19 cellular contexts compared by ENCODE assay signal in genomic region chrX:2252331-2253065, GRCh38.
DNase-seq lines count a peak whose midpoint lies in the region; ATAC-seq and TF ChIP-seq lines count a peak whose summit lies in the region.
"Had no signal": no experiment of that assay in that cellular context is flagged by ENCODE, and none has a peak within 500 bp of the region (broad histone marks: within the 10 kb centered on the region; RNA-seq: fewer than 3 reads in every experiment).

No MANE protein-coding gene starts in this region.

- H3K27ac ChIP-seq in skin epidermis, result peak overlapping the region in 4 of 21 experiments; percentile 8 to 56 (median 42)
- H3K27ac ChIP-seq: KMS-11 had no signal

- peaks cover 0 to 13% of the 10 kb centered on the region in 2 donors for H3K9me3 Mint-ChIP-seq in activated T-cell treated with anti-CD3 and anti-CD28 coated beads, Interleukin-2, amount 50 U/mL, for 72 hours
- H3K9me3 Mint-ChIP-seq in activated T-cell treated with anti-CD3 and anti-CD28 coated beads, Interleukin-2, amount 50 U/mL, for 24 hours, result peaks cover 34% of the 10 kb centered on the region
- H3K9me3 Mint-ChIP-seq in activated CD4-positive, alpha-beta memory T cell treated with anti-CD3 and anti-CD28 coated beads for 36 hours, result peaks cover 42% of the 10 kb centered on the region

- POLR2A ChIA-PET in activated CD4-positive, alpha-beta memory T cell treated with anti-CD3 and anti-CD28 coated beads for 36 hours (lab: Charles Lee), result no interaction called here

- no peak for ATAC-seq in activated T-cell treated with anti-CD3 and anti-CD28 coated beads, Interleukin-2, amount 50 U/mL, for 72 hours (replicated peaks in 1 of 2)
- ATAC-seq: Right ventricle myocardium inferior had no signal

- H3K4me3 ChIP-seq in LNCaP clone FGC (ENCODE audit: low read depth, low read length), result peak overlapping the region; percentile 30
- peak overlapping the region; percentile 32 for H3K4me3 ChIP-seq in epithelial cell of proximal tubule (ENCODE audit: low read depth, low read length)
- peak overlapping the region in 4 of 7 experiments; percentile 0 to 33 (median 18) for H3K4me3 ChIP-seq in skin epidermis

- H3K36me3 Mint-ChIP-seq in activated T-cell treated with anti-CD3 and anti-CD28 coated beads, Interleukin-2, amount 50 U/mL, for 72 hours (ENCODE audit: insufficient read depth in 2 of 2), result peaks cover 17 to 22% of the 10 kb centered on the region in 2 donors
- peaks cover 53% of the 10 kb centered on the region for H3K36me3 Mint-ChIP-seq in activated T-cell treated with anti-CD3 and anti-CD28 coated beads, Interleukin-2, amount 50 U/mL, for 24 hours (ENCODE audit: low read depth)
- peaks cover 27% of the 10 kb centered on the region for H3K36me3 Mint-ChIP-seq in activated CD4-positive, alpha-beta memory T cell treated with anti-CD3 and anti-CD28 coated beads for 36 hours

- TF ChIP-seq CTCF in LNCaP clone FGC (IDR thresholded peaks at IDR 0.05; ENCODE audit: control insufficient read depth, extremely low read depth, insufficient read depth) (no peak), epithelial cell of proximal tubule (conservative IDR thresholded peaks at IDR 0.05; ENCODE audit: low read depth, low read length) (no peak)

- H3K4me3 Mint-ChIP-seq in activated T-cell treated with anti-CD3 and anti-CD28 coated beads, Interleukin-2, amount 50 U/mL, for 72 hours, result no peak overlapping the region
- no peak overlapping the region for H3K4me3 Mint-ChIP-seq in activated T-cell treated with anti-CD3 and anti-CD28 coated beads, Interleukin-2, amount 50 U/mL, for 24 hours
- H3K4me3 Mint-ChIP-seq in activated CD4-positive, alpha-beta memory T cell treated with anti-CD3 and anti-CD28 coated beads for 36 hours, result no peak overlapping the region
- H3K4me3 Mint-ChIP-seq: B cell had no signal

- CTCF ChIA-PET in activated CD4-positive, alpha-beta memory T cell treated with anti-CD3 and anti-CD28 coated beads for 36 hours (lab: Charles Lee), result no interaction called here

- H3K27ac Mint-ChIP-seq in activated T-cell treated with anti-CD3 and anti-CD28 coated beads, Interleukin-2, amount 50 U/mL, for 72 hours, result peak overlapping the region; percentile 38
- no peak overlapping the region for H3K27ac Mint-ChIP-seq in activated T-cell treated with anti-CD3 and anti-CD28 coated beads, Interleukin-2, amount 50 U/mL, for 24 hours
- no peak overlapping the region for H3K27ac Mint-ChIP-seq in activated CD4-positive, alpha-beta memory T cell treated with anti-CD3 and anti-CD28 coated beads for 36 hours
- H3K27ac Mint-ChIP-seq: B cell had no signal

- intact Hi-C loops in activated CD4-positive, alpha-beta memory T cell treated with anti-CD3 and anti-CD28 coated beads for 36 hours (cut with micrococcal nuclease), result no loop called here

- no peak for DNase-seq in activated T-cell treated with anti-CD3 and anti-CD28 coated beads, Interleukin-2, amount 50 U/mL, for 72 hours
- no peak for DNase-seq in activated T-cell treated with anti-CD3 and anti-CD28 coated beads, Interleukin-2, amount 50 U/mL, for 24 hours
- no peak for DNase-seq in LNCaP clone FGC (ENCODE audit: low read depth)
- no peak for DNase-seq in epithelial cell of proximal tubule (ENCODE audit: low read depth)
- no peak for DNase-seq in middle frontal gyrus (ENCODE audit: extremely low spot score, low spot score)
- no peak for DNase-seq in activated CD4-positive, alpha-beta memory T cell treated with anti-CD3 and anti-CD28 coated beads for 36 hours
- no peak for DNase-seq in NCI-H524 (lab: John Stamatoyannopoulos, UW)
- DNase-seq: EL, GF-D8, H7, NCI-H1694 treated with DMSO at 0.1 percent for 48 hours, NCI-H2081 treated with DMSO at 0.1 percent for 48 hours, NCI-H2171 treated with DMSO at 0.1 percent for 48 hours, NCI-H526, OCI-M1 had no signal

- H3K4me1 Mint-ChIP-seq in activated T-cell treated with anti-CD3 and anti-CD28 coated beads, Interleukin-2, amount 50 U/mL, for 72 hours (ENCODE audit: low read depth), result no peaks in the 10 kb centered on the region
- H3K4me1 Mint-ChIP-seq in activated T-cell treated with anti-CD3 and anti-CD28 coated beads, Interleukin-2, amount 50 U/mL, for 24 hours (ENCODE audit: low read depth), result no peaks in the 10 kb centered on the region
- H3K4me1 Mint-ChIP-seq in activated CD4-positive, alpha-beta memory T cell treated with anti-CD3 and anti-CD28 coated beads for 36 hours (ENCODE audit: low read depth), result no peaks in the 10 kb centered on the region
- H3K4me1 Mint-ChIP-seq: B cell had no signal

- H3K27me3 Mint-ChIP-seq in activated T-cell treated with anti-CD3 and anti-CD28 coated beads, Interleukin-2, amount 50 U/mL, for 72 hours (ENCODE audit: low read depth), result no peaks in the 10 kb centered on the region
- H3K27me3 Mint-ChIP-seq in activated T-cell treated with anti-CD3 and anti-CD28 coated beads, Interleukin-2, amount 50 U/mL, for 24 hours, result no peaks in the 10 kb centered on the region
- no peaks in the 10 kb centered on the region for H3K27me3 Mint-ChIP-seq in activated CD4-positive, alpha-beta memory T cell treated with anti-CD3 and anti-CD28 coated beads for 36 hours
- H3K27me3 Mint-ChIP-seq: B cell had no signal
